ENCODE assay signal across 13 cellular contexts in the genomic region with DNA sequence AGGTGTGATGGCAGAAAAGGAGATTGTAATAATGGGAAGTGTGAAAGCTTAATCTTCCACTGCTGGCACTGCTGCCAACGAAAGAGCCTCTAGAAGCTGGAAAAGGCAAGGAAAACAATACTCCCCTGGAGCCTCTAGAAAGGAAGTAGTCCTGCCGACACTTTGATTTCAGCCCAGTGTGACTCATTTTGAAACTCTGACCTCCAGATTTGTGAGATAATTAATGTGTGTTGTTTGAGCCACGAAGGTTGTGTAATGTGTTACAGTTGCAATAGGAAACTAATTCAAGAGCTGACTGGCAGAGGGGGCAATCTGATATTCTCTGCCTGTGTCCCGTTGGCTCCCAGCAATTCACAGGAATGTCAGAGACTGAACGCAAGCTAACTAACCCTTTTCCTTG.
DNase-seq lines count a peak whose midpoint lies in the region; ATAC-seq, FAIRE-seq and TF ChIP-seq lines count a peak whose summit lies in the region.
"Had no signal": no experiment of that assay in that cellular context is flagged by ENCODE, and none has a peak within 500 bp of the region (broad histone marks: within the 10 kb centered on the region; RNA-seq: fewer than 3 reads in every experiment).

No MANE protein-coding gene starts in this region.

- H3K9me3 Mint-ChIP-seq in WTC11: peaks cover 2% of the 10 kb centered on the region
- no peaks in the 10 kb centered on the region for H3K9me3 Mint-ChIP-seq in activated T-cell treated with anti-CD3 and anti-CD28 coated beads, Interleukin-2, amount 50 U/mL, for 24 hours

- intact Hi-C loops in right cardiac atrium (cut with DNase I): no loop called here

- no peak overlapping the region for H3K27ac Mint-ChIP-seq in WTC11
- H3K27ac Mint-ChIP-seq in activated T-cell treated with anti-CD3 and anti-CD28 coated beads, Interleukin-2, amount 50 U/mL, for 24 hours: no peak overlapping the region

- no peaks in the 10 kb centered on the region for H3K27me3 ChIP-seq in right cardiac atrium (ENCODE audit: control insufficient read depth, insufficient read depth)
- H3K27me3 ChIP-seq: BLaER1 treated with 17β-estradiol and CSF1 and Interleukin-3, amounts not matched to agents 10 nM and 100 nM; MG63 had no signal

- H3K27ac ChIP-seq in right cardiac atrium (ENCODE audit: low read length): no peak overlapping the region

- TF ChIP-seq CTCF in AG09309 (IDR thresholded peaks at IDR 0.05; ENCODE audit: control insufficient read depth, insufficient read depth, low read depth, low read length, missing control alignments) (no peak), WTC11 (IDR thresholded peaks at IDR 0.05) (no peak)

- no peaks in the 10 kb centered on the region for H3K36me3 Mint-ChIP-seq in WTC11
- no peaks in the 10 kb centered on the region for H3K36me3 Mint-ChIP-seq in activated T-cell treated with anti-CD3 and anti-CD28 coated beads, Interleukin-2, amount 50 U/mL, for 24 hours (ENCODE audit: low read depth)

- H3K4me3 ChIP-seq in AG09309 (ENCODE audit: control insufficient read depth, low read depth, low read length) (no peak overlapping the region), right cardiac atrium (ENCODE audit: low read length) (no peak overlapping the region)
- H3K4me3 ChIP-seq: BLaER1 treated with 17β-estradiol and CSF1 and Interleukin-3, amounts not matched to agents 10 nM and 100 nM; MG63 had no signal

- TF ChIP-seq POLR2A in GM12892 (IDR thresholded peaks at IDR 0.05; ENCODE audit: low read depth, low read length): no peak

- CTCF ChIA-PET in WTC11 (lab: Charles Lee): interaction anchor here (1.4 kb wide), 1 partner anchor 219 kb away, joined by 4 read pairs; a partner anchor contains a TSS

- WGBS in right cardiac atrium: 46% methylated on average over 5 of the region's 5 CpGs

- peaks cover 21% of the 10 kb centered on the region for H3K4me1 Mint-ChIP-seq in WTC11
- H3K4me1 Mint-ChIP-seq in activated T-cell treated with anti-CD3 and anti-CD28 coated beads, Interleukin-2, amount 50 U/mL, for 24 hours (ENCODE audit: low read depth): no peaks in the 10 kb centered on the region

- no peaks in the 10 kb centered on the region for H3K9me3 ChIP-seq in right cardiac atrium (ENCODE audit: control insufficient read depth, low read length)
- H3K9me3 ChIP-seq: MG63 had no signal

- H3K4me1 ChIP-seq in right cardiac atrium (ENCODE audit: control insufficient read depth, insufficient read depth, low read length): no peaks in the 10 kb centered on the region

- H3K27me3 Mint-ChIP-seq in WTC11 (ENCODE audit: low read depth): no peaks in the 10 kb centered on the region
- peaks cover 20% of the 10 kb centered on the region for H3K27me3 Mint-ChIP-seq in activated T-cell treated with anti-CD3 and anti-CD28 coated beads, Interleukin-2, amount 50 U/mL, for 24 hours

- POLR2A ChIA-PET in WTC11 (lab: Charles Lee): no interaction called here

- no peak overlapping the region for H3K4me3 Mint-ChIP-seq in WTC11
- no peak overlapping the region for H3K4me3 Mint-ChIP-seq in activated T-cell treated with anti-CD3 and anti-CD28 coated beads, Interleukin-2, amount 50 U/mL, for 24 hours

- no peak for FAIRE-seq in GM12892 (lab: Jason Lieb, UNC)
- FAIRE-seq: urothelium cell line had no signal

- DNase-seq in AG09309 (ENCODE audit: low read depth) (peak; percentile 46), WTC11 (ENCODE audit: low spot score) (no peak), iPS-NIHi7 (ENCODE audit: extremely low spot score) (peak; percentile 10), right cardiac atrium (no peak), GM12892 (ENCODE audit: insufficient read length) (no peak), NCI-H128 (lab: John Stamatoyannopoulos, UW; ENCODE audit: unreplicated experiment) (no peak)
- DNase-seq in activated T-cell treated with anti-CD3 and anti-CD28 coated beads, Interleukin-2, amount 50 U/mL, for 24 hours: no peak
- DNase-seq: activated naive CD4-positive, alpha-beta T cell; MG63 had no signal

- ATAC-seq in HG03432 (IDR thresholded peaks at IDR 0.05; ENCODE audit: unreplicated experiment): peak; percentile 42
- peak; percentile 77 for ATAC-seq in WTC11
- no peak for ATAC-seq in right cardiac atrium
- ATAC-seq: activated CD4-positive, CD25-positive, alpha-beta regulatory T cell treated with anti-CD3 and anti-CD28 coated beads, Interleukin-2, amount 50 U/mL, for 24 hours had no signal

TF ChIP-seq in WTC11, 78 proteins besides CTCF, POLR2A, EP300 and RAD21:
- TF ChIP-seq, protein P1, sequence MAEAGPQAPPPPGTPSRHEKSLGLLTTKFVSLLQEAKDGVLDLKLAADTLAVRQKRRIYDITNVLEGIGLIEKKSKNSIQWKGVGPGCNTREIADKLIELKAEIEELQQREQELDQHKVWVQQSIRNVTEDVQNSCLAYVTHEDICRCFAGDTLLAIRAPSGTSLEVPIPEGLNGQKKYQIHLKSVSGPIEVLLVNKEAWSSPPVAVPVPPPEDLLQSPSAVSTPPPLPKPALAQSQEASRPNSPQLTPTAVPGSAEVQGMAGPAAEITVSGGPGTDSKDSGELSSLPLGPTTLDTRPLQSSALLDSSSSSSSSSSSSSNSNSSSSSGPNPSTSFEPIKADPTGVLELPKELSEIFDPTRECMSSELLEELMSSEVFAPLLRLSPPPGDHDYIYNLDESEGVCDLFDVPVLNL (CRISPR knock-in tag; IDR thresholded peaks at IDR 0.05; ENCODE audit: borderline replicate concordance, low read depth): no peak
- TF ChIP-seq GABPB1 (CRISPR knock-in tag; IDR thresholded peaks at IDR 0.05): peak; percentile 71

Comparison
In these comparisons a context has a peak if more than half of its experiments do, and no peak if none do; other contexts are left out.
1. DNase-seq: peak in AG09309 (single experiment) and iPS-NIHi7 (single experiment); none in WTC11 (single experiment), right cardiac atrium (0 of 3), GM12892 (single experiment), activated T-cell treated with anti-CD3 and anti-CD28 coated beads, Interleukin-2, amount 50 U/mL, for 24 hours (single experiment) and NCI-H128 (single experiment).
2. ATAC-seq: peak in HG03432 (single experiment) and WTC11 (single experiment); none in right cardiac atrium (0 of 2).